2 cellular contexts compared by ENCODE assay signal in the genomic region with DNA sequence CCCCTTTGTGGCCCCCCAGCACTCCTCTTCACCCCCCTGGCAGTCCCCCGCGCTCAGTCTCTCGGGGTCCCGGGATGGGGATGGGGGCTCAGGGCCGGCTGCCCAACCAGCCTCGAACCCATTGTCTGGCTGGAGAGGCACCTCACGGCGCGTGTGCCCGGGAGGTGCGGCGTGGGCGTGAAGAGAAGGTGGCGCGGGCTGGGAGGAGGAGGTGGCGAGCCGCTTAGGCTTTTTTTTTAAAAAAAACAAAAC.
TF ChIP-seq lines count a peak whose summit lies in the region.

No MANE protein-coding gene starts in this region.

TF ChIP-seq in GM23338, 12 proteins besides CTCF, POLR2A, EP300 and RAD21 (continued from another document):
- TF ChIP-seq, protein P1, sequence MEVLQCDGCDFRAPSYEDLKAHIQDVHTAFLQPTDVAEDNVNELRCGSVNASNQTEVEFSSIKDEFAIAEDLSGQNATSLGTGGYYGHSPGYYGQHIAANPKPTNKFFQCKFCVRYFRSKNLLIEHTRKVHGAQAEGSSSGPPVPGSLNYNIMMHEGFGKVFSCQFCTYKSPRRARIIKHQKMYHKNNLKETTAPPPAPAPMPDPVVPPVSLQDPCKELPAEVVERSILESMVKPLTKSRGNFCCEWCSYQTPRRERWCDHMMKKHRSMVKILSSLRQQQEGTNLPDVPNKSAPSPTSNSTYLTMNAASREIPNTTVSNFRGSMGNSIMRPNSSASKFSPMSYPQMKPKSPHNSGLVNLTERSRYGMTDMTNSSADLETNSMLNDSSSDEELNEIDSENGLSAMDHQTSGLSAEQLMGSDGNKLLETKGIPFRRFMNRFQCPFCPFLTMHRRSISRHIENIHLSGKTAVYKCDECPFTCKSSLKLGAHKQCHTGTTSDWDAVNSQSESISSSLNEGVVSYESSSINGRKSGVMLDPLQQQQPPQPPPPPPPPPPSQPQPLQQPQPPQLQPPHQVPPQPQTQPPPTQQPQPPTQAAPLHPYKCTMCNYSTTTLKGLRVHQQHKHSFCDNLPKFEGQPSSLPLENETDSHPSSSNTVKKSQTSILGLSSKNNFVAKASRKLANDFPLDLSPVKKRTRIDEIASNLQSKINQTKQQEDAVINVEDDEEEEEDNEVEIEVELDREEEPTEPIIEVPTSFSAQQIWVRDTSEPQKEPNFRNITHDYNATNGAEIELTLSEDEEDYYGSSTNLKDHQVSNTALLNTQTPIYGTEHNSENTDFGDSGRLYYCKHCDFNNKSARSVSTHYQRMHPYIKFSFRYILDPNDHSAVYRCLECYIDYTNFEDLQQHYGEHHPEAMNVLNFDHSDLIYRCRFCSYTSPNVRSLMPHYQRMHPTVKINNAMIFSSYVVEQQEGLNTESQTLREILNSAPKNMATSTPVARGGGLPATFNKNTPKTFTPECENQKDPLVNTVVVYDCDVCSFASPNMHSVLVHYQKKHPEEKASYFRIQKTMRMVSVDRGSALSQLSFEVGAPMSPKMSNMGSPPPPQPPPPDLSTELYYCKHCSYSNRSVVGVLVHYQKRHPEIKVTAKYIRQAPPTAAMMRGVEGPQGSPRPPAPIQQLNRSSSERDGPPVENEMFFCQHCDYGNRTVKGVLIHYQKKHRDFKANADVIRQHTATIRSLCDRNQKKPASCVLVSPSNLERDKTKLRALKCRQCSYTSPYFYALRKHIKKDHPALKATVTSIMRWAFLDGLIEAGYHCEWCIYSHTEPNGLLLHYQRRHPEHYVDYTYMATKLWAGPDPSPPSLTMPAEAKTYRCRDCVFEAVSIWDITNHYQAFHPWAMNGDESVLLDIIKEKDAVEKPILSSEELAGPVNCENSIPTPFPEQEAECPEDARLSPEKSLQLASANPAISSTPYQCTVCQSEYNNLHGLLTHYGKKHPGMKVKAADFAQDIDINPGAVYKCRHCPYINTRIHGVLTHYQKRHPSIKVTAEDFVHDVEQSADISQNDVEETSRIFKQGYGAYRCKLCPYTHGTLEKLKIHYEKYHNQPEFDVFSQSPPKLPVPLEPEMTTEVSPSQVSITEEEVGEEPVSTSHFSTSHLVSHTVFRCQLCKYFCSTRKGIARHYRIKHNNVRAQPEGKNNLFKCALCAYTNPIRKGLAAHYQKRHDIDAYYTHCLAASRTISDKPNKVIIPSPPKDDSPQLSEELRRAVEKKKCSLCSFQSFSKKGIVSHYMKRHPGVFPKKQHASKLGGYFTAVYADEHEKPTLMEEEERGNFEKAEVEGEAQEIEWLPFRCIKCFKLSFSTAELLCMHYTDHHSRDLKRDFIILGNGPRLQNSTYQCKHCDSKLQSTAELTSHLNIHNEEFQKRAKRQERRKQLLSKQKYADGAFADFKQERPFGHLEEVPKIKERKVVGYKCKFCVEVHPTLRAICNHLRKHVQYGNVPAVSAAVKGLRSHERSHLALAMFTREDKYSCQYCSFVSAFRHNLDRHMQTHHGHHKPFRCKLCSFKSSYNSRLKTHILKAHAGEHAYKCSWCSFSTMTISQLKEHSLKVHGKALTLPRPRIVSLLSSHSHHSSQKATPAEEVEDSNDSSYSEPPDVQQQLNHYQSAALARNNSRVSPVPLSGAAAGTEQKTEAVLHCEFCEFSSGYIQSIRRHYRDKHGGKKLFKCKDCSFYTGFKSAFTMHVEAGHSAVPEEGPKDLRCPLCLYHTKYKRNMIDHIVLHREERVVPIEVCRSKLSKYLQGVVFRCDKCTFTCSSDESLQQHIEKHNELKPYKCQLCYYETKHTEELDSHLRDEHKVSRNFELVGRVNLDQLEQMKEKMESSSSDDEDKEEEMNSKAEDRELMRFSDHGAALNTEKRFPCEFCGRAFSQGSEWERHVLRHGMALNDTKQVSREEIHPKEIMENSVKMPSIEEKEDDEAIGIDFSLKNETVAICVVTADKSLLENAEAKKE (CRISPR knock-in tag; IDR thresholded peaks at IDR 0.05) = no peak
- TF ChIP-seq, protein P2, sequence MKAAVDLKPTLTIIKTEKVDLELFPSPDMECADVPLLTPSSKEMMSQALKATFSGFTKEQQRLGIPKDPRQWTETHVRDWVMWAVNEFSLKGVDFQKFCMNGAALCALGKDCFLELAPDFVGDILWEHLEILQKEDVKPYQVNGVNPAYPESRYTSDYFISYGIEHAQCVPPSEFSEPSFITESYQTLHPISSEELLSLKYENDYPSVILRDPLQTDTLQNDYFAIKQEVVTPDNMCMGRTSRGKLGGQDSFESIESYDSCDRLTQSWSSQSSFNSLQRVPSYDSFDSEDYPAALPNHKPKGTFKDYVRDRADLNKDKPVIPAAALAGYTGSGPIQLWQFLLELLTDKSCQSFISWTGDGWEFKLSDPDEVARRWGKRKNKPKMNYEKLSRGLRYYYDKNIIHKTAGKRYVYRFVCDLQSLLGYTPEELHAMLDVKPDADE (IDR thresholded peaks at IDR 0.05) = no peak

TF ChIP-seq in SK-N-SH treated with all-trans-retinoic acid at 6 μM for 48 hours, 23 proteins besides CTCF, POLR2A, EP300 and RAD21 (continued from another document):
- TF ChIP-seq, protein P3, sequence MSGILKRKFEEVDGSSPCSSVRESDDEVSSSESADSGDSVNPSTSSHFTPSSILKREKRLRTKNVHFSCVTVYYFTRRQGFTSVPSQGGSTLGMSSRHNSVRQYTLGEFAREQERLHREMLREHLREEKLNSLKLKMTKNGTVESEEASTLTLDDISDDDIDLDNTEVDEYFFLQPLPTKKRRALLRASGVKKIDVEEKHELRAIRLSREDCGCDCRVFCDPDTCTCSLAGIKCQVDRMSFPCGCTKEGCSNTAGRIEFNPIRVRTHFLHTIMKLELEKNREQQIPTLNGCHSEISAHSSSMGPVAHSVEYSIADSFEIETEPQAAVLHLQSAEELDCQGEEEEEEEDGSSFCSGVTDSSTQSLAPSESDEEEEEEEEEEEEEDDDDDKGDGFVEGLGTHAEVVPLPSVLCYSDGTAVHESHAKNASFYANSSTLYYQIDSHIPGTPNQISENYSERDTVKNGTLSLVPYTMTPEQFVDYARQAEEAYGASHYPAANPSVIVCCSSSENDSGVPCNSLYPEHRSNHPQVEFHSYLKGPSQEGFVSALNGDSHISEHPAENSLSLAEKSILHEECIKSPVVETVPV (CRISPR knock-in tag; IDR thresholded peaks at IDR 0.05) = no peak
- TF ChIP-seq ZNF8 (CRISPR knock-in tag; IDR thresholded peaks at IDR 0.05) = no peak
TF ChIP-seq in SK-N-SH treated with all-trans-retinoic acid at 6 μM for 48 hours: peak in this region for 0.
